1 cellular context compared by ENCODE assay signal in the genomic region with DNA sequence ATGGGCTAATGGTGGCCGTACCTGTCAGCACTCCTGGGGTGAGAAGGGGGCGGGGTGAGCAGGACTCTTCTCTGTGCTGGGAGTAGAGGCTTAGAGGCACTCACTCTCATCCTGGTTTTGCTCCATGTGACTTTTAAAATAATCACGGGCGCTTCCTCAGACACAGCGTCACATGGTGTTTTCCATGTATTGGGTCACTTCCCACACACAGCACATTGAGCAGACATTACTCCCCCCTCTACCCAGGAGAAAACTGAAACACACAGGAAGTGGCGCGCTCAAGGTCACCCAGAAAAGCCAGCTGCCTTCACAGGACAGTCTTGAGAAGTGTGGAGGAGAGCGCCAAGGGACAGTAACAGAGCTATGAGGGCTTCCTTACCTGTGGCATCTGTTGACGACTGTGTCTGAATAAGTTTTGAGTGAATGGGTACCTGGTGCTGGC.
TF ChIP-seq lines count a peak whose summit lies in the region.

No MANE protein-coding gene starts in this region.

TF ChIP-seq in HepG2, 621 proteins besides CTCF, POLR2A, EP300 and RAD21 (continued from another document and continues in another):
- TF ChIP-seq, protein P1, sequence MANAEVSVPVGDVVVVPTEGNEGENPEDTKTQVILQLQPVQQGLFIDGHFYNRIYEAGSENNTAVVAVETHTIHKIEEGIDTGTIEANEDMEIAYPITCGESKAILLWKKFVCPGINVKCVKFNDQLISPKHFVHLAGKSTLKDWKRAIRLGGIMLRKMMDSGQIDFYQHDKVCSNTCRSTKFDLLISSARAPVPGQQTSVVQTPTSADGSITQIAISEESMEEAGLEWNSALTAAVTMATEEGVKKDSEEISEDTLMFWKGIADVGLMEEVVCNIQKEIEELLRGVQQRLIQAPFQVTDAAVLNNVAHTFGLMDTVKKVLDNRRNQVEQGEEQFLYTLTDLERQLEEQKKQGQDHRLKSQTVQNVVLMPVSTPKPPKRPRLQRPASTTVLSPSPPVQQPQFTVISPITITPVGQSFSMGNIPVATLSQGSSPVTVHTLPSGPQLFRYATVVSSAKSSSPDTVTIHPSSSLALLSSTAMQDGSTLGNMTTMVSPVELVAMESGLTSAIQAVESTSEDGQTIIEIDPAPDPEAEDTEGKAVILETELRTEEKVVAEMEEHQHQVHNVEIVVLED (CRISPR knock-in tag; IDR thresholded peaks at IDR 0.05; ENCODE audit: borderline replicate concordance) = no peak
- TF ChIP-seq, protein P2, sequence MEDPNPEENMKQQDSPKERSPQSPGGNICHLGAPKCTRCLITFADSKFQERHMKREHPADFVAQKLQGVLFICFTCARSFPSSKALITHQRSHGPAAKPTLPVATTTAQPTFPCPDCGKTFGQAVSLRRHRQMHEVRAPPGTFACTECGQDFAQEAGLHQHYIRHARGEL (CRISPR knock-in tag; IDR thresholded peaks at IDR 0.05) = no peak
- TF ChIP-seq ZNF589 (CRISPR knock-in tag; conservative IDR thresholded peaks at IDR 0.05) (no peak), PAX8 (CRISPR knock-in tag; IDR thresholded peaks at IDR 0.05; ENCODE audit: borderline replicate concordance) (no peak), FLYWCH1 (CRISPR knock-in tag; IDR thresholded peaks at IDR 0.05) (no peak), ZNF652 (CRISPR knock-in tag; IDR thresholded peaks at IDR 0.05; ENCODE audit: borderline replicate concordance, low read depth) (no peak), SP4 (CRISPR knock-in tag; IDR thresholded peaks at IDR 0.05) (no peak), GATAD2A (CRISPR knock-in tag; IDR thresholded peaks at IDR 0.05) (peak; percentile 47), IKZF1 (IDR thresholded peaks at IDR 0.05) (no peak), KDM3A (CRISPR knock-in tag; IDR thresholded peaks at IDR 0.05; ENCODE audit: low read depth) (no peak), SP1 (IDR thresholded peaks at IDR 0.05) (no peak), SP1 (CRISPR knock-in tag; IDR thresholded peaks at IDR 0.05) (no peak), ZNF17 (CRISPR knock-in tag; IDR thresholded peaks at IDR 0.05) (no peak), TOE1 (CRISPR knock-in tag; IDR thresholded peaks at IDR 0.05) (no peak), ZNF180 (CRISPR knock-in tag; IDR thresholded peaks at IDR 0.05; ENCODE audit: borderline replicate concordance, low read depth) (no peak), EED (CRISPR knock-in tag; IDR thresholded peaks at IDR 0.05) (no peak), EEA1 (CRISPR knock-in tag; IDR thresholded peaks at IDR 0.05; ENCODE audit: borderline replicate concordance) (no peak), ZNF562 (CRISPR knock-in tag; IDR thresholded peaks at IDR 0.05; ENCODE audit: borderline replicate concordance) (no peak), ZNF549 (CRISPR knock-in tag; IDR thresholded peaks at IDR 0.05) (no peak), TRIM24 (CRISPR knock-in tag; IDR thresholded peaks at IDR 0.05) (no peak), NRL (CRISPR knock-in tag; IDR thresholded peaks at IDR 0.05; ENCODE audit: borderline replicate concordance) (no peak), KMT2A (CRISPR knock-in tag; IDR thresholded peaks at IDR 0.05) (no peak), IRF2 (CRISPR knock-in tag; IDR thresholded peaks at IDR 0.05) (0 out of 2 replicates have a peak, but pooled peaks have one; percentile 45), ZMAT3 (CRISPR knock-in tag; conservative IDR thresholded peaks at IDR 0.05) (peak; percentile 39; the same call in 1 of the 2 replicates), HNRNPK (IDR thresholded peaks at IDR 0.05; ENCODE audit: low read depth, low read length, poor library complexity, severe bottlenecking) (no peak), FOXA3 (CRISPR knock-in tag; IDR thresholded peaks at IDR 0.05) (peak; percentile 62), ZNF484 (CRISPR knock-in tag; IDR thresholded peaks at IDR 0.05; ENCODE audit: borderline replicate concordance, low read depth) (no peak), ZNF274 (CRISPR knock-in tag; IDR thresholded peaks at IDR 0.05) (no peak), ZNF790 (CRISPR knock-in tag; IDR thresholded peaks at IDR 0.05; ENCODE audit: borderline replicate concordance) (no peak), NR2F6 (IDR thresholded peaks at IDR 0.05) (no peak), NR2F6 (CRISPR knock-in tag; IDR thresholded peaks at IDR 0.05) (no peak), TGIF2 (CRISPR knock-in tag; IDR thresholded peaks at IDR 0.05) (peak; percentile 52; the same call in 1 of the 2 replicates), ZNF530 (CRISPR knock-in tag; IDR thresholded peaks at IDR 0.05; ENCODE audit: low read depth) (no peak), HDAC1 (CRISPR knock-in tag; IDR thresholded peaks at IDR 0.05) (peak; percentile 29; the same call in 1 of the 2 replicates), ZNF749 (CRISPR knock-in tag; IDR thresholded peaks at IDR 0.05; ENCODE audit: borderline replicate concordance) (no peak), HNF4A (CRISPR knock-in tag; IDR thresholded peaks at IDR 0.05) (no peak; the same call in 1 of the 2 replicates), ZNF263 (CRISPR knock-in tag; IDR thresholded peaks at IDR 0.05) (no peak), ZNF841 (CRISPR knock-in tag; IDR thresholded peaks at IDR 0.05; ENCODE audit: borderline replicate concordance) (no peak)
- TF ChIP-seq, protein P3, sequence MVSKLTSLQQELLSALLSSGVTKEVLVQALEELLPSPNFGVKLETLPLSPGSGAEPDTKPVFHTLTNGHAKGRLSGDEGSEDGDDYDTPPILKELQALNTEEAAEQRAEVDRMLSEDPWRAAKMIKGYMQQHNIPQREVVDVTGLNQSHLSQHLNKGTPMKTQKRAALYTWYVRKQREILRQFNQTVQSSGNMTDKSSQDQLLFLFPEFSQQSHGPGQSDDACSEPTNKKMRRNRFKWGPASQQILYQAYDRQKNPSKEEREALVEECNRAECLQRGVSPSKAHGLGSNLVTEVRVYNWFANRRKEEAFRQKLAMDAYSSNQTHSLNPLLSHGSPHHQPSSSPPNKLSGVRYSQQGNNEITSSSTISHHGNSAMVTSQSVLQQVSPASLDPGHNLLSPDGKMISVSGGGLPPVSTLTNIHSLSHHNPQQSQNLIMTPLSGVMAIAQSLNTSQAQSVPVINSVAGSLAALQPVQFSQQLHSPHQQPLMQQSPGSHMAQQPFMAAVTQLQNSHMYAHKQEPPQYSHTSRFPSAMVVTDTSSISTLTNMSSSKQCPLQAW (CRISPR knock-in tag; IDR thresholded peaks at IDR 0.05) = peak; percentile 61
- TF ChIP-seq, protein P4, sequence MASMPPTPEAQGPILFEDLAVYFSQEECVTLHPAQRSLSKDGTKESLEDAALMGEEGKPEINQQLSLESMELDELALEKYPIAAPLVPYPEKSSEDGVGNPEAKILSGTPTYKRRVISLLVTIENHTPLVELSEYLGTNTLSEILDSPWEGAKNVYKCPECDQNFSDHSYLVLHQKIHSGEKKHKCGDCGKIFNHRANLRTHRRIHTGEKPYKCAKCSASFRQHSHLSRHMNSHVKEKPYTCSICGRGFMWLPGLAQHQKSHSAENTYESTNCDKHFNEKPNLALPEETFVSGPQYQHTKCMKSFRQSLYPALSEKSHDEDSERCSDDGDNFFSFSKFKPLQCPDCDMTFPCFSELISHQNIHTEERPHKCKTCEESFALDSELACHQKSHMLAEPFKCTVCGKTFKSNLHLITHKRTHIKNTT (CRISPR knock-in tag; IDR thresholded peaks at IDR 0.05) = no peak
- TF ChIP-seq, protein P5, sequence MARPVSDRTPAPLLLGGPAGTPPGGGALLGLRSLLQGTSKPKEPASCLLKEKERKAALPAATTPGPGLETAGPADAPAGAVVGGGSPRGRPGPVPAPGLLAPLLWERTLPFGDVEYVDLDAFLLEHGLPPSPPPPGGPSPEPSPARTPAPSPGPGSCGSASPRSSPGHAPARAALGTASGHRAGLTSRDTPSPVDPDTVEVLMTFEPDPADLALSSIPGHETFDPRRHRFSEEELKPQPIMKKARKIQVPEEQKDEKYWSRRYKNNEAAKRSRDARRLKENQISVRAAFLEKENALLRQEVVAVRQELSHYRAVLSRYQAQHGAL (CRISPR knock-in tag; IDR thresholded peaks at IDR 0.05; ENCODE audit: not compliant biosample characterization) = no peak
- TF ChIP-seq, protein P6, sequence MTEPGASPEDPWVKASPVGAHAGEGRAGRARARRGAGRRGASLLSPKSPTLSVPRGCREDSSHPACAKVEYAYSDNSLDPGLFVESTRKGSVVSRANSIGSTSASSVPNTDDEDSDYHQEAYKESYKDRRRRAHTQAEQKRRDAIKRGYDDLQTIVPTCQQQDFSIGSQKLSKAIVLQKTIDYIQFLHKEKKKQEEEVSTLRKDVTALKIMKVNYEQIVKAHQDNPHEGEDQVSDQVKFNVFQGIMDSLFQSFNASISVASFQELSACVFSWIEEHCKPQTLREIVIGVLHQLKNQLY (CRISPR knock-in tag; IDR thresholded peaks at IDR 0.05) = no peak
- TF ChIP-seq, protein P7, sequence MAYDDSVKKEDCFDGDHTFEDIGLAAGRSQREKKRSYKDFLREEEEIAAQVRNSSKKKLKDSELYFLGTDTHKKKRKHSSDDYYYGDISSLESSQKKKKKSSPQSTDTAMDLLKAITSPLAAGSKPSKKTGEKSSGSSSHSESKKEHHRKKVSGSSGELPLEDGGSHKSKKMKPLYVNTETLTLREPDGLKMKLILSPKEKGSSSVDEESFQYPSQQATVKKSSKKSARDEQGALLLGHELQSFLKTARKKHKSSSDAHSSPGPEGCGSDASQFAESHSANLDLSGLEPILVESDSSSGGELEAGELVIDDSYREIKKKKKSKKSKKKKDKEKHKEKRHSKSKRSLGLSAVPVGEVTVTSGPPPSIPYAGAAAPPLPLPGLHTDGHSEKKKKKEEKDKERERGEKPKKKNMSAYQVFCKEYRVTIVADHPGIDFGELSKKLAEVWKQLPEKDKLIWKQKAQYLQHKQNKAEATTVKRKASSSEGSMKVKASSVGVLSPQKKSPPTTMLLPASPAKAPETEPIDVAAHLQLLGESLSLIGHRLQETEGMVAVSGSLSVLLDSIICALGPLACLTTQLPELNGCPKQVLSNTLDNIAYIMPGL (CRISPR knock-in tag; IDR thresholded peaks at IDR 0.05; ENCODE audit: borderline replicate concordance in 1 of 2, low read depth in 1 of 2) = 0 out of 4 replicates have a peak, but pooled peaks of 1 of the 2 experiments have one; percentile 29
- TF ChIP-seq, protein P8, sequence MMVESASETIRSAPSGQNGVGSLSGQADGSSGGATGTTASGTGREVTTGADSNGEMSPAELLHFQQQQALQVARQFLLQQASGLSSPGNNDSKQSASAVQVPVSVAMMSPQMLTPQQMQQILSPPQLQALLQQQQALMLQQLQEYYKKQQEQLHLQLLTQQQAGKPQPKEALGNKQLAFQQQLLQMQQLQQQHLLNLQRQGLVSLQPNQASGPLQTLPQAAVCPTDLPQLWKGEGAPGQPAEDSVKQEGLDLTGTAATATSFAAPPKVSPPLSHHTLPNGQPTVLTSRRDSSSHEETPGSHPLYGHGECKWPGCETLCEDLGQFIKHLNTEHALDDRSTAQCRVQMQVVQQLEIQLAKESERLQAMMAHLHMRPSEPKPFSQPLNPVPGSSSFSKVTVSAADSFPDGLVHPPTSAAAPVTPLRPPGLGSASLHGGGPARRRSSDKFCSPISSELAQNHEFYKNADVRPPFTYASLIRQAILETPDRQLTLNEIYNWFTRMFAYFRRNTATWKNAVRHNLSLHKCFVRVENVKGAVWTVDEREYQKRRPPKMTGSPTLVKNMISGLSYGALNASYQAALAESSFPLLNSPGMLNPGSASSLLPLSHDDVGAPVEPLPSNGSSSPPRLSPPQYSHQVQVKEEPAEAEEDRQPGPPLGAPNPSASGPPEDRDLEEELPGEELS (CRISPR knock-in tag; IDR thresholded peaks at IDR 0.05) = no peak
- TF ChIP-seq, protein P9, sequence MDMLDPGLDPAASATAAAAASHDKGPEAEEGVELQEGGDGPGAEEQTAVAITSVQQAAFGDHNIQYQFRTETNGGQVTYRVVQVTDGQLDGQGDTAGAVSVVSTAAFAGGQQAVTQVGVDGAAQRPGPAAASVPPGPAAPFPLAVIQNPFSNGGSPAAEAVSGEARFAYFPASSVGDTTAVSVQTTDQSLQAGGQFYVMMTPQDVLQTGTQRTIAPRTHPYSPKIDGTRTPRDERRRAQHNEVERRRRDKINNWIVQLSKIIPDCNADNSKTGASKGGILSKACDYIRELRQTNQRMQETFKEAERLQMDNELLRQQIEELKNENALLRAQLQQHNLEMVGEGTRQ (IDR thresholded peaks at IDR 0.05; ENCODE audit: low read depth, low read length) = peak; percentile 84
- TF ChIP-seq, protein P9 (CRISPR knock-in tag; IDR thresholded peaks at IDR 0.05; ENCODE audit: borderline replicate concordance) = peak; percentile 82; the same call in 1 of the 2 replicates
- TF ChIP-seq, protein P10, sequence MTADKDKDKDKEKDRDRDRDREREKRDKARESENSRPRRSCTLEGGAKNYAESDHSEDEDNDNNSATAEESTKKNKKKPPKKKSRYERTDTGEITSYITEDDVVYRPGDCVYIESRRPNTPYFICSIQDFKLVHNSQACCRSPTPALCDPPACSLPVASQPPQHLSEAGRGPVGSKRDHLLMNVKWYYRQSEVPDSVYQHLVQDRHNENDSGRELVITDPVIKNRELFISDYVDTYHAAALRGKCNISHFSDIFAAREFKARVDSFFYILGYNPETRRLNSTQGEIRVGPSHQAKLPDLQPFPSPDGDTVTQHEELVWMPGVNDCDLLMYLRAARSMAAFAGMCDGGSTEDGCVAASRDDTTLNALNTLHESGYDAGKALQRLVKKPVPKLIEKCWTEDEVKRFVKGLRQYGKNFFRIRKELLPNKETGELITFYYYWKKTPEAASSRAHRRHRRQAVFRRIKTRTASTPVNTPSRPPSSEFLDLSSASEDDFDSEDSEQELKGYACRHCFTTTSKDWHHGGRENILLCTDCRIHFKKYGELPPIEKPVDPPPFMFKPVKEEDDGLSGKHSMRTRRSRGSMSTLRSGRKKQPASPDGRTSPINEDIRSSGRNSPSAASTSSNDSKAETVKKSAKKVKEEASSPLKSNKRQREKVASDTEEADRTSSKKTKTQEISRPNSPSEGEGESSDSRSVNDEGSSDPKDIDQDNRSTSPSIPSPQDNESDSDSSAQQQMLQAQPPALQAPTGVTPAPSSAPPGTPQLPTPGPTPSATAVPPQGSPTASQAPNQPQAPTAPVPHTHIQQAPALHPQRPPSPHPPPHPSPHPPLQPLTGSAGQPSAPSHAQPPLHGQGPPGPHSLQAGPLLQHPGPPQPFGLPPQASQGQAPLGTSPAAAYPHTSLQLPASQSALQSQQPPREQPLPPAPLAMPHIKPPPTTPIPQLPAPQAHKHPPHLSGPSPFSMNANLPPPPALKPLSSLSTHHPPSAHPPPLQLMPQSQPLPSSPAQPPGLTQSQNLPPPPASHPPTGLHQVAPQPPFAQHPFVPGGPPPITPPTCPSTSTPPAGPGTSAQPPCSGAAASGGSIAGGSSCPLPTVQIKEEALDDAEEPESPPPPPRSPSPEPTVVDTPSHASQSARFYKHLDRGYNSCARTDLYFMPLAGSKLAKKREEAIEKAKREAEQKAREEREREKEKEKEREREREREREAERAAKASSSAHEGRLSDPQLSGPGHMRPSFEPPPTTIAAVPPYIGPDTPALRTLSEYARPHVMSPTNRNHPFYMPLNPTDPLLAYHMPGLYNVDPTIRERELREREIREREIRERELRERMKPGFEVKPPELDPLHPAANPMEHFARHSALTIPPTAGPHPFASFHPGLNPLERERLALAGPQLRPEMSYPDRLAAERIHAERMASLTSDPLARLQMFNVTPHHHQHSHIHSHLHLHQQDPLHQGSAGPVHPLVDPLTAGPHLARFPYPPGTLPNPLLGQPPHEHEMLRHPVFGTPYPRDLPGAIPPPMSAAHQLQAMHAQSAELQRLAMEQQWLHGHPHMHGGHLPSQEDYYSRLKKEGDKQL (CRISPR knock-in tag; IDR thresholded peaks at IDR 0.05; ENCODE audit: low read depth) = no peak
